37 cellular contexts compared by ENCODE assay signal in the genomic region with DNA sequence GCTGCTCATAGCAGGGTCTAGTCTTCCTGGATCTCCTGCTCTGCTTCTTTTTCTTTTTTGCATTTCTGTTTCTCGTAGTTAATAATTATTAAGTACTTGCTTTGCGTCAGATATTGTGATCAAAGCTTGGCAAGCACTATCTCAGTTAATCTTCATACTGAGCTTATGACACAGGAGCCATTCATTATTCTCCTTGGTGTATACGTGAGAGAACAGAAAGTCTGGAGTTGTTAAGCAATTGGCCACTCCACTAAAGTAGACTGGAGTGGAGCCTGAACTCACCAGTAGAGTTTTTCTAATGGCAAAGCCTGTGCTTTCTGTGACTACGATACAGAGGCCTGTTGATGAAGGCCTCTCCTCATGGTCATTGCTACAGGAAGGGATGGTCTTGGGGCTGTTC.
"Had no signal": no experiment of that assay in that cellular context is flagged by ENCODE, and none has a peak within 500 bp of the region (broad histone marks: within the 10 kb centered on the region; RNA-seq: fewer than 3 reads in every experiment).

No MANE protein-coding gene starts in this region.

- H3K27ac ChIP-seq: adrenal gland, brain microvascular endothelial cell, PC-9, RWPE1, VCaP had no signal

- DNase-seq: activated B cell treated with CpG ODN at 0.5 μM for 24 hours; activated CD4-positive, alpha-beta memory T cell treated with anti-CD3 and anti-CD28 coated beads for 36 hours; activated CD4-positive, alpha-beta T cell treated with anti-CD3 and anti-CD28 coated beads for 4 hours; activated CD4-positive, alpha-beta T cell treated with anti-CD3 and anti-CD28 coated beads, Interleukin-2, amount 50 U/mL, for 1 hour; activated CD4-positive, CD25-positive, alpha-beta regulatory T cell treated with anti-CD3 and anti-CD28 coated beads, Interleukin-2, amount 50 U/mL, for 72 hours; activated CD8-positive, alpha-beta memory T cell treated with anti-CD3 and anti-CD28 coated beads, Interleukin-2, amount 50 U/mL, for 4 hours; activated gamma-delta T cell treated with Interleukin-2 at 50 U/mL for 16 hours; activated naive CD4-positive, alpha-beta T cell treated with anti-CD3 and anti-CD28 coated beads for 36 hours; activated T-cell treated with anti-CD3 and anti-CD28 coated beads for 4 hours; activated T-cell treated with anti-CD3 and anti-CD28 coated beads, Interleukin-2, amount 50 U/mL, for 4 hours; adrenal gland; anterior cingulate cortex; brain microvascular endothelial cell; Kasumi-1; KG1; MG63; NCI-H1048; NCI-H1105 treated with DMSO at 0.1 percent for 48 hours; NCI-H1436; NCI-H1694 treated with DMSO at 0.1 percent for 48 hours; NCI-H2029; NCI-H2171; NCI-H510A; NCI-H526; NCI-H748 treated with DMSO at 0.1 percent for 48 hours; NK-92 treated with Interleukin-12 subunit alpha and Interleukin-12 subunit beta, amount 100 ng/mL, for 24 hours; PC-9; SIG-M5; SW 1271; T-helper 1 cell; T-helper 2 cell; T-helper 9 cell had no signal

- H3K9me3 ChIP-seq: adrenal gland, MG63 had no signal

- ATAC-seq: activated naive CD4-positive, alpha-beta T cell treated with anti-CD3 and anti-CD28 coated beads, Interleukin-2, amount 50 U/mL, for 72 hours; activated T-cell treated with anti-CD3 and anti-CD28 coated beads, Interleukin-2, amount 50 U/mL, for 4 hours; Right ventricle myocardium inferior; SK-N-SH treated with all-trans-retinoic acid at 6 μM for 48 hours had no signal

- H3K36me3 ChIP-seq: adrenal gland, brain microvascular endothelial cell, MG63 had no signal

- H3K27me3 ChIP-seq: adrenal gland, brain microvascular endothelial cell, MG63 had no signal

- H3K4me1 ChIP-seq: adrenal gland had no signal

- H3K4me3 ChIP-seq: adrenal gland, MG63, PC-9 had no signal
